In genomic region chr17:7023576-7024401, GRCh38 we compare ENCODE assay signal across 1 cellular context.
TF ChIP-seq lines count a peak whose summit lies in the region.

No MANE protein-coding gene starts in this region.

TF ChIP-seq in K562, 482 proteins besides CTCF, POLR2A, EP300 and RAD21 (continued from another document):
- no peak for TF ChIP-seq HMGXB4 (CRISPR knock-in tag; IDR thresholded peaks at IDR 0.05)
- TF ChIP-seq YBX1 (IDR thresholded peaks at IDR 0.05): no peak
- peak; percentile 78 for TF ChIP-seq EP400 (IDR thresholded peaks at IDR 0.05)
- no peak for TF ChIP-seq ZNF696 (CRISPR knock-in tag; conservative IDR thresholded peaks at IDR 0.05)
- TF ChIP-seq L3MBTL2 (IDR thresholded peaks at IDR 0.05): peak; percentile 97
- peak in 1 of 3 experiments; percentile 47; a peak in 1 of 6 replicates for TF ChIP-seq ZBTB11 (CRISPR knock-in tag; IDR thresholded peaks at IDR 0.05)
- TF ChIP-seq ZFX (CRISPR knock-in tag; IDR thresholded peaks at IDR 0.05): peak; percentile 23
